Comparison of ENCODE assay signal across 8 cellular contexts in the genomic region with DNA sequence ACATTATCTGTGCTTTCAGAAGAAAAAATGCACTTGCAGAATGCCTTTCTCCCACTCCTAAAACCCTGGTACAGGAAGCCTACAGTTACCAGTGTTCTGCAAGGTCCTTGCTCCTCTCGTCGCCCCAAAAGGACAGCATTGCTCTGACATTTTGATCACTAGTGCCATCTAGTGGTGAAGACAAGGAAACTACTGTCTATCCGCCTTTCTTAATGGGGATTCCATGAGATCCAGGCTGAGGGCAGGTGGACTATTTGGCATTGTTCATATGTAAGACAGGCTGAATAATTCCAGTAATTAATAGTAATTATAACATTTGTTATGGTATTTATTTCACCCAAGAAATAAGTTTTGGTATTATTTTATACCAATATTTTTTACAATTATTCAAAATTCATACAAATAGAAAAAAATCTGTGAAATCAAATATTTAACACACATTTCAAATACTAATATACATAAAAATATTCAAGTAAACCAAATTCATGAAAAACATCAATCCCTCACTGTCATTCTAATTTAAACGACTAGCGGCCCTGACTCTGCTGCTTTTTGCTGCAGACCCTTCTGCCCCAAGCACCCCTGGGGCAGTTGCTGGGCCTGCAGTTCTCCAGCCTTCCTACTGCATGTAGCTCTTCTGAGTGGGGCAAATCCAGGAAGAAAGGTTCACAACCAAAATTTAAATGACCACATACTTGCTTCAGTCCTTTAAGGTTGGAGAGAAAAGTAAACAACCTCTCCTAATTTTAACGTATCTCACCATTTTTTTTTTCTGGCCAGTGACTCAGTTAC. TPM values are rescaled to one million over a fixed set of nuclear protein-coding genes. Genes with fewer than 3 reads are reported as not detected.
A peak's percentile ranks its signal among the peaks of the same experiment; 100 is the strongest.
DNase-seq lines count a peak whose midpoint lies in the region; ATAC-seq, FAIRE-seq and TF ChIP-seq lines count a peak whose summit lies in the region.

No MANE protein-coding gene starts in this region.

- no peak overlapping the region for H3K4me3 Mint-ChIP-seq in T-helper 2 cell treated with Interferon-gamma antibody and Interleukin-4, amounts not matched to agents 5 μg/mL and 100 μg/mL, for 36 hours

- H3K9me3 ChIP-seq in colonic mucosa (no peaks in the 10 kb centered on the region), right lobe of liver (no peaks in the 10 kb centered on the region), thyroid gland (no peaks in the 10 kb centered on the region)

- H3K4me1 ChIP-seq in colonic mucosa = no peaks in the 10 kb centered on the region
- no peaks in the 10 kb centered on the region for H3K4me1 ChIP-seq in right lobe of liver
- peaks cover 0 to 2% of the 10 kb centered on the region in 2 donors for H3K4me1 ChIP-seq in thyroid gland

- H3K4me1 Mint-ChIP-seq in T-helper 2 cell treated with Interferon-gamma antibody and Interleukin-4, amounts not matched to agents 5 μg/mL and 100 μg/mL, for 36 hours (ENCODE audit: low read depth) = peaks cover 2% of the 10 kb centered on the region

- in situ Hi-C loops in Caki2 (cut with HindIII; ENCODE audit: low pct_unique_long_range_greater_than_20kb, low sequenced_read_pairs) = no loop called here

- no peaks in the 10 kb centered on the region for H3K9me3 Mint-ChIP-seq in T-helper 2 cell treated with Interferon-gamma antibody and Interleukin-4, amounts not matched to agents 5 μg/mL and 100 μg/mL, for 36 hours

- FAIRE-seq in GM19239 (lab: Jason Lieb, UNC) = peak; percentile 70

- ATAC-seq in HG03135 (IDR thresholded peaks at IDR 0.05; ENCODE audit: unreplicated experiment) = peak; percentile 90
- peak; percentile 95 to 97 (median 96) for ATAC-seq in right lobe of liver

- H3K36me3 ChIP-seq in colonic mucosa (no peaks in the 10 kb centered on the region), right lobe of liver (peaks cover 0 to 15% (median 2%) of the 10 kb centered on the region in 4 donors), thyroid gland (peaks cover 5 to 10% of the 10 kb centered on the region in 2 donors)

- WGBS in right lobe of liver (ENCODE audit: insufficient coverage, low coverage, low lambda C conversion rate, missing lambda C conversion rate) = 43% methylated on average over 6 of the region's 6 CpGs
- 42 to 45% methylated on average over 6 of the region's 6 CpGs for WGBS in thyroid gland, 2 donors

- intact Hi-C loops in colonic mucosa (cut with DNase I) = no loop called here
- intact Hi-C loops in right lobe of liver (cut with DNase I) = no loop called here
- intact Hi-C loops in thyroid gland (cut with DNase I) = no loop called here

- H3K4me3 ChIP-seq in colonic mucosa = no peak overlapping the region
- H3K4me3 ChIP-seq in right lobe of liver = no peak overlapping the region
- H3K4me3 ChIP-seq in thyroid gland (replicated peaks in 1 of 3) = no peak overlapping the region

- TF ChIP-seq CTCF in colonic mucosa (IDR thresholded peaks at IDR 0.05) (peak; percentile 83), right lobe of liver (IDR thresholded peaks at IDR 0.05) (peak; percentile 66 to 87 (median 84)), thyroid gland (IDR thresholded peaks at IDR 0.05) (peak; percentile 48 to 74 (median 58))

- H3K27ac Mint-ChIP-seq in T-helper 2 cell treated with Interferon-gamma antibody and Interleukin-4, amounts not matched to agents 5 μg/mL and 100 μg/mL, for 36 hours = no peak overlapping the region

- H3K27me3 ChIP-seq in colonic mucosa = no peaks in the 10 kb centered on the region
- H3K27me3 ChIP-seq in right lobe of liver = no peaks in the 10 kb centered on the region
- H3K27me3 ChIP-seq in thyroid gland = no peaks in the 10 kb centered on the region

- DNase-seq in Caki2 (ENCODE audit: low read depth) (peak; percentile 8), GM19239 (ENCODE audit: insufficient read length, low spot score) (peak; percentile 57), NCI-H2081 (lab: John Stamatoyannopoulos, UW) (peak; percentile 64 to 65), colonic mucosa (no peak), right lobe of liver (no peak), thyroid gland (peak; percentile 31 to 34)
- DNase-seq in T-helper 2 cell treated with Interferon-gamma antibody and Interleukin-4, amounts not matched to agents 5 μg/mL and 100 μg/mL, for 36 hours (ENCODE audit: low spot score) = peak; percentile 15

- no peaks in the 10 kb centered on the region for H3K27me3 Mint-ChIP-seq in T-helper 2 cell treated with Interferon-gamma antibody and Interleukin-4, amounts not matched to agents 5 μg/mL and 100 μg/mL, for 36 hours (ENCODE audit: low read depth)

- H3K9ac ChIP-seq in colonic mucosa (ENCODE audit: low read depth in 2 of 2, low read length in 2 of 2) = no peak overlapping the region

- no peak for TF ChIP-seq POLR2A in right lobe of liver (IDR thresholded peaks at IDR 0.05)
- TF ChIP-seq POLR2A in thyroid gland (IDR thresholded peaks at IDR 0.05) = no peak

- peaks cover 36% of the 10 kb centered on the region for H3K36me3 Mint-ChIP-seq in T-helper 2 cell treated with Interferon-gamma antibody and Interleukin-4, amounts not matched to agents 5 μg/mL and 100 μg/mL, for 36 hours (ENCODE audit: low read depth)

- H3K27ac ChIP-seq in colonic mucosa (no peak overlapping the region), right lobe of liver (no peak overlapping the region), thyroid gland (no peak overlapping the region)

RNA-seq across cellular contexts. Expression of a gene that starts 19.0 kb away (rescaled TPM):
- total RNA-seq in Caki2 (2014; rRNA removed; shearing (Covaris generic); ENCODE audit: low replicate concordance) = 136 and 170 TPM in 2 replicates
- 10 to 100 TPM; 51.8 to 79.2 TPM for total RNA-seq in colonic mucosa
- 10 to 100 TPM; 14.0 to 56.2 (median 23.1) TPM for total RNA-seq in right lobe of liver
- 100 to 1,000 TPM in 3 of 4 donors, 10 to 100 TPM in 1; 95.1 to 180 (median 142) TPM for total RNA-seq in thyroid gland

RNA-seq across cellular contexts. Expression of a gene that starts 19.1 kb away (rescaled TPM):
- 0.38 and 4.1 TPM in 2 replicates for total RNA-seq in Caki2 (2014; rRNA removed; shearing (Covaris generic); ENCODE audit: low replicate concordance)
- total RNA-seq in colonic mucosa (1 to 10 TPM; 4.8 to 5.2 TPM), right lobe of liver (1 to 10 TPM; 2.0 to 4.5 (median 2.9) TPM), thyroid gland (10 to 100 TPM; 21.2 to 26.6 (median 24.8) TPM)

Comparison
In these comparisons a context has a peak if more than half of its experiments do, and no peak if none do; other contexts are left out.
1. DNase-seq: peak in Caki2 (single experiment), GM19239 (single experiment), NCI-H2081 (2 of 2), T-helper 2 cell treated with Interferon-gamma antibody and Interleukin-4, amounts not matched to agents 5 μg/mL and 100 μg/mL, for 36 hours (single experiment) and thyroid gland (2 of 2); none in colonic mucosa (single experiment) and right lobe of liver (0 of 3).
2. Peak in every context shown above with its lines, with median percentiles within 50 percentile points of each other: CTCF ChIP-seq.